Comparison of ENCODE assay signal across 1 cellular context in the genomic region with DNA sequence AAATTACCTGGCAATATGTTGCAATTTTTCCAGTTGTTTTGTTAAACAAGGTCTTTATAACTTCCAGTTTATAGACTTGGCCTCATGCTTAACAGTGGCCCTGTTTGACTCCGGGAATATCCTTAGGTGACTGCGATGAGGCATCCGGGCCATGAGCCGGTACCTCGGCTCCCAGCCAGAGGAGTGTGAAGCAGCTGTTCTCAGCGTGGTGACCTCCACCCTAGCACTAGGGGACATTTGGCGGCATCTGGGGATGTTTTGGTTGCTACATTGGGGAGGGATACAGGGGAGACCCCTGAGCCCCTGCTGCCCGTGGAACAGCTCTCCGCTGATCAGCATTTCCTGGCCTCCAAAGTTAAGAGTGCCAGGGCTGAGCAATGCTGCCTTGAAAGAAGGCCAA.
TF ChIP-seq lines count a peak whose summit lies in the region.

No MANE protein-coding gene starts in this region.

TF ChIP-seq in H1, 55 proteins besides CTCF, POLR2A, EP300 and RAD21 (continued from another document):
- TF ChIP-seq RBBP5 (IDR thresholded peaks at IDR 0.05; ENCODE audit: borderline replicate concordance, low read depth, low read length), result no peak
- no peak for TF ChIP-seq TCF12 (IDR thresholded peaks at IDR 0.05; ENCODE audit: low read depth, low read length)
- no peak for TF ChIP-seq YY1 (IDR thresholded peaks at IDR 0.05; ENCODE audit: low read depth, low read length)
- no peak for TF ChIP-seq BACH1 (IDR thresholded peaks at IDR 0.05; ENCODE audit: low read length)
- no peak for TF ChIP-seq BRCA1 (IDR thresholded peaks at IDR 0.05; ENCODE audit: low read depth, low read length)
